Comparison of ENCODE assay signal across 24 cellular contexts in the genomic region with DNA sequence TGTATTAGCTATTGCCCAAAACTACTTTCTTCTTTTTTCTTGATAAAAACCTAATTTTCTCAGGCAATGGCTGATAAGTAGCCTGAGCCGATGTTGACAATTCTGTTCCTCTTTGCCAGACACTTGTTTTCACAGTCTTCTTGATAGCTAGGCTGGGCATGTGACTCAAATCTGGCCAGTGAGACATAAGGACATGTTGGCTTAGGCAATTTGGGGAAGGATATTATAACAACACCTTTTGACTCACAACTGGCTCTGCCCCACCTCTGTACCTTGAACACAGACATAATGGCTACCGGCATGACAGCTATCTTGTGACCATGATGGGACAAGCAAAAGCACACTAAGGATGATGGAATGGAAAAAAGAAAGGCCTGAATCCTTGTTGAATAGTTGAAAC.
A peak's percentile ranks its signal among the peaks of the same experiment; 100 is the strongest.
DNase-seq lines count a peak whose midpoint lies in the region; ATAC-seq, FAIRE-seq and TF ChIP-seq lines count a peak whose summit lies in the region.
"Had no signal": no experiment of that assay in that cellular context is flagged by ENCODE, and none has a peak within 500 bp of the region (broad histone marks: within the 10 kb centered on the region; RNA-seq: fewer than 3 reads in every experiment).

No MANE protein-coding gene starts in this region.

- intact Hi-C loops in ascending aorta (cut with DNase I): loop anchor here (10.0 kb wide), 1 partner anchor 168 kb away; a partner anchor contains a TSS

- DNase-seq in H54 (ENCODE audit: insufficient read length, low spot score) (no peak), ascending aorta (ENCODE audit: low spot score in 2 of 2) (no peak), kidney tubule cell (ENCODE audit: low spot score) (peak; percentile 25), NCI-H526 (lab: John Stamatoyannopoulos, UW) (no peak), putamen (ENCODE audit: low spot score) (no peak)
- DNase-seq: activated B cell treated with CpG ODN at 0.5 μM for 24 hours; activated CD4-positive, alpha-beta memory T cell treated with anti-CD3 and anti-CD28 coated beads for 36 hours; activated gamma-delta T cell; DMS 273 treated with DMSO at 0.1 percent for 48 hours; foreskin fibroblast; islet precursor cell; KBM-7; NCI-H187; NCI-H774; stimulated activated CD4-positive, alpha-beta T cell treated with anti-CD3 and anti-CD28 coated beads, Interleukin-4, amount 100 ng/mL, for 4 hours; stimulated activated naive CD8-positive, alpha-beta T cell treated with anti-CD3 and anti-CD28 coated beads, Interleukin-15, amount 100 ng/mL, for 72 hours; transverse colon had no signal

- peak; percentile 6 for FAIRE-seq in H54 (lab: Jason Lieb, UNC)
- FAIRE-seq: endothelial cell of umbilical vein had no signal

- ATAC-seq in HG03039 (IDR thresholded peaks at IDR 0.05; ENCODE audit: unreplicated experiment) (no peak), HG03442 (IDR thresholded peaks at IDR 0.05; ENCODE audit: unreplicated experiment) (no peak)
- ATAC-seq: stimulated activated naive CD8-positive, alpha-beta T cell treated with anti-CD3 and anti-CD28 coated beads, Interleukin-15, amount 100 ng/mL, for 72 hours had no signal

- no peak for TF ChIP-seq RAD21 in Ishikawa (IDR thresholded peaks at IDR 0.05; ENCODE audit: low read depth)

- no peaks in the 10 kb centered on the region for H3K36me3 ChIP-seq in ascending aorta
- H3K36me3 ChIP-seq: adrenal gland, cardiac muscle cell, prostate gland, transverse colon had no signal

- peaks cover 0 to 16% of the 10 kb centered on the region in 2 donors for H3K4me1 ChIP-seq in ascending aorta
- H3K4me1 ChIP-seq: prostate gland, transverse colon had no signal

- TF ChIP-seq CTCF in ascending aorta (IDR thresholded peaks at IDR 0.05): no peak

- no peak overlapping the region for H3K4me3 ChIP-seq in ascending aorta
- H3K4me3 ChIP-seq: adrenal gland, cardiac muscle cell, prostate gland, transverse colon had no signal

- no peak for TF ChIP-seq POLR2A in H54 (IDR thresholded peaks at IDR 0.05; ENCODE audit: low read depth, low read length)

- no peaks in the 10 kb centered on the region for H3K27me3 ChIP-seq in ascending aorta
- H3K27me3 ChIP-seq: adrenal gland, cardiac muscle cell, transverse colon had no signal

- H3K9me3 ChIP-seq in ascending aorta: no peaks in the 10 kb centered on the region
- H3K9me3 ChIP-seq: adrenal gland, prostate gland, transverse colon had no signal

- TF ChIP-seq EP300 in Ishikawa (IDR thresholded peaks at IDR 0.05; ENCODE audit: borderline replicate concordance): no peak

- peak overlapping the region; percentile 49 to 54 for H3K27ac ChIP-seq in ascending aorta
- H3K27ac ChIP-seq: adrenal gland, cardiac muscle cell, prostate gland, transverse colon had no signal

TF ChIP-seq in Ishikawa, 13 proteins besides CTCF, POLR2A, EP300 and RAD21:
- no peak for TF ChIP-seq NFIC (IDR thresholded peaks at IDR 0.05)
- TF ChIP-seq, protein P1, sequence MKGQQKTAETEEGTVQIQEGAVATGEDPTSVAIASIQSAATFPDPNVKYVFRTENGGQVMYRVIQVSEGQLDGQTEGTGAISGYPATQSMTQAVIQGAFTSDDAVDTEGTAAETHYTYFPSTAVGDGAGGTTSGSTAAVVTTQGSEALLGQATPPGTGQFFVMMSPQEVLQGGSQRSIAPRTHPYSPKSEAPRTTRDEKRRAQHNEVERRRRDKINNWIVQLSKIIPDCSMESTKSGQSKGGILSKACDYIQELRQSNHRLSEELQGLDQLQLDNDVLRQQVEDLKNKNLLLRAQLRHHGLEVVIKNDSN (IDR thresholded peaks at IDR 0.05): 0 out of 2 replicates have a peak, but pooled peaks have one; percentile 8
